Comparison of ENCODE assay signal across 10 cellular contexts in genomic region chr9:129868571-129869486, GRCh38. TPM values are rescaled to one million over a fixed set of nuclear protein-coding genes. Genes with fewer than 3 reads are reported as not detected.
DNase-seq lines count a peak whose midpoint lies in the region; ATAC-seq and TF ChIP-seq lines count a peak whose summit lies in the region.
"Had no signal": no experiment of that assay in that cellular context is flagged by ENCODE, and none has a peak within 500 bp of the region (broad histone marks: within the 10 kb centered on the region; RNA-seq: fewer than 3 reads in every experiment).

No MANE protein-coding gene starts in this region.

- no peaks in the 10 kb centered on the region for H3K27me3 ChIP-seq in foreskin keratinocyte
- H3K27me3 ChIP-seq in sigmoid colon: no peaks in the 10 kb centered on the region

- TF ChIP-seq POLR2A in sigmoid colon (IDR thresholded peaks at IDR 0.05): no peak

- H3K4me1 ChIP-seq in foreskin keratinocyte (no peaks in the 10 kb centered on the region), sigmoid colon (no peaks in the 10 kb centered on the region)

- no peak for TF ChIP-seq EP300 in sigmoid colon (IDR thresholded peaks at IDR 0.05)

- ATAC-seq in foreskin keratinocyte: peak; percentile 55
- no peak for ATAC-seq in GM21529 (IDR thresholded peaks at IDR 0.05; ENCODE audit: unreplicated experiment)

- H3K9me3 ChIP-seq in sigmoid colon: no peaks in the 10 kb centered on the region

- intact Hi-C loops in sigmoid colon (cut with DNase I): no loop called here

- peaks cover 4 to 54% (median 20%) of the 10 kb centered on the region in 4 donors for H3K36me3 ChIP-seq in sigmoid colon

- no peak overlapping the region for H3K27ac ChIP-seq in foreskin keratinocyte
- H3K27ac ChIP-seq in sigmoid colon: no peak overlapping the region

- no peak overlapping the region for H3K4me3 ChIP-seq in sigmoid colon

- peak; percentile 86 for DNase-seq in NK-92 treated with Interleukin-12 subunit alpha and Interleukin-12 subunit beta, amount 100 ng/mL, for 24 hours (lab: John Stamatoyannopoulos, UW)
- peak; percentile 66 for DNase-seq in activated CD8-positive, alpha-beta memory T cell treated with anti-CD3 and anti-CD28 coated beads, Interleukin-2, amount 50 U/mL, for 24 hours (ENCODE audit: extremely low read depth)
- DNase-seq in foreskin keratinocyte (peak in 1 of 2 donors; percentile 33), sigmoid colon (no peak), NCI-H2171 (lab: John Stamatoyannopoulos, UW) (no peak), HT-29 (ENCODE audit: low spot score) (no peak)
- peak; percentile 64 to 82 (median 71) for DNase-seq in stimulated activated CD4-positive, alpha-beta T cell treated with anti-CD3 and anti-CD28 coated beads, TNF-alpha, amount 100 ng/mL, for 24 hours (ENCODE audit: low read depth in 3 of 3)
- DNase-seq: DMS153, foreskin fibroblast had no signal

- no peak for TF ChIP-seq CTCF in foreskin keratinocyte (conservative IDR thresholded peaks at IDR 0.05)
- TF ChIP-seq CTCF in sigmoid colon (IDR thresholded peaks at IDR 0.05): no peak

- 74 to 86% methylated on average over 34 of the region's 34 CpGs for WGBS in sigmoid colon, 2 donors

RNA-seq across cellular contexts. Expression of gene USP20, which starts 33.6 kb away (rescaled TPM):
- total RNA-seq in foreskin keratinocyte: 8.3 and 8.6 TPM in 2 replicates
- polyA plus RNA-seq in foreskin keratinocyte: 9.4 and 10.4 TPM in 2 replicates
- 10 to 100 TPM; 17.5 to 52.1 (median 21.8) TPM for total RNA-seq in sigmoid colon
- polyA plus RNA-seq in sigmoid colon: 10 to 100 TPM in 1 of 3 donors, 1 to 10 TPM in 2; 7.9 to 26.7 (median 9.6) TPM
- 12.4 and 14.8 TPM in 2 replicates for total RNA-seq in HT-29 (2014; rRNA removed; shearing (Covaris generic))

RNA-seq across cellular contexts. Expression of gene C9orf78, which starts 33.8 kb away (rescaled TPM):
- total RNA-seq in foreskin keratinocyte (45.5 and 50.4 TPM in 2 replicates), sigmoid colon (100 to 1,000 TPM in 1 of 4 donors, 10 to 100 TPM in 3; 55.7 to 172 (median 66.0) TPM)
- polyA plus RNA-seq in foreskin keratinocyte (52.7 and 54.2 TPM in 2 replicates), sigmoid colon (10 to 100 TPM; 63.1 to 84.1 (median 74.9) TPM)
- total RNA-seq in HT-29 (2014; rRNA removed; shearing (Covaris generic)): 27.9 and 37.8 TPM in 2 replicates

RNA-seq across cellular contexts. Expression of gene TOR1A, which starts 44.9 kb away (rescaled TPM):
- total RNA-seq in foreskin keratinocyte: 37.2 and 37.3 TPM in 2 replicates
- 34.5 and 37.4 TPM in 2 replicates for polyA plus RNA-seq in foreskin keratinocyte
- 10 to 100 TPM; 31.6 to 51.2 (median 36.1) TPM for total RNA-seq in sigmoid colon
- 10 to 100 TPM; 12.5 to 27.6 (median 13.2) TPM for polyA plus RNA-seq in sigmoid colon
- 21.3 and 25.2 TPM in 2 replicates for total RNA-seq in HT-29 (2014; rRNA removed; shearing (Covaris generic))

Comparison
In these comparisons a context has a peak if more than half of its experiments do, and no peak if none do; other contexts are left out.
1. DNase-seq: peak in NK-92 treated with Interleukin-12 subunit alpha and Interleukin-12 subunit beta, amount 100 ng/mL, for 24 hours (single experiment), activated CD8-positive, alpha-beta memory T cell treated with anti-CD3 and anti-CD28 coated beads, Interleukin-2, amount 50 U/mL, for 24 hours (single experiment) and stimulated activated CD4-positive, alpha-beta T cell treated with anti-CD3 and anti-CD28 coated beads, TNF-alpha, amount 100 ng/mL, for 24 hours (3 of 3); none in sigmoid colon (single experiment), NCI-H2171 (single experiment) and HT-29 (single experiment).